ENCODE assay signal across 8 cellular contexts in genomic region chrX:74015379-74016019, GRCh38.
DNase-seq lines count a peak whose midpoint lies in the region; ATAC-seq and TF ChIP-seq lines count a peak whose summit lies in the region.

No MANE protein-coding gene starts in this region.

- CTCF ChIA-PET in activated CD4-positive, alpha-beta memory T cell treated with anti-CD3 and anti-CD28 coated beads for 36 hours (lab: Charles Lee) = interaction anchor here (1.9 to 2.9 kb wide), 2 partner anchors 156 to 160 kb away, joined by 12 to 58 read pairs; partner anchors contain the start of gene XIST

- no peaks in the 10 kb centered on the region for H3K27me3 Mint-ChIP-seq in activated CD4-positive, alpha-beta memory T cell treated with anti-CD3 and anti-CD28 coated beads for 36 hours

- no peaks in the 10 kb centered on the region for H3K9me3 Mint-ChIP-seq in activated CD4-positive, alpha-beta memory T cell treated with anti-CD3 and anti-CD28 coated beads for 36 hours

- H3K4me3 Mint-ChIP-seq in activated CD4-positive, alpha-beta memory T cell treated with anti-CD3 and anti-CD28 coated beads for 36 hours = no peak overlapping the region

- H3K36me3 Mint-ChIP-seq in activated CD4-positive, alpha-beta memory T cell treated with anti-CD3 and anti-CD28 coated beads for 36 hours = no peaks in the 10 kb centered on the region

- ATAC-seq in GM19025 (IDR thresholded peaks at IDR 0.05; ENCODE audit: low read depth, unreplicated experiment) = peak; percentile 63
- ATAC-seq in HG03342 (IDR thresholded peaks at IDR 0.05; ENCODE audit: unreplicated experiment) = peak; percentile 85

- no peak overlapping the region for H3K4me3 ChIP-seq in AG10803 (ENCODE audit: low read length)

- no peak overlapping the region for H3K27ac Mint-ChIP-seq in activated CD4-positive, alpha-beta memory T cell treated with anti-CD3 and anti-CD28 coated beads for 36 hours

- DNase-seq in AG10803 (ENCODE audit: low read depth) = peak; percentile 57
- DNase-seq in NCI-H524 treated with DMSO at 0.1 percent for 48 hours (lab: John Stamatoyannopoulos, UW) = peak; percentile 23
- DNase-seq in activated CD4-positive, alpha-beta memory T cell treated with anti-CD3 and anti-CD28 coated beads for 36 hours = peak; percentile 60
- DNase-seq in effector CD8-positive, alpha-beta T cell (lab: John Stamatoyannopoulos, UW) = peak; percentile 31
- DNase-seq in midbrain (lab: John Stamatoyannopoulos, UW) = peak; percentile 79
- peak; percentile 4 for DNase-seq in stimulated activated CD8-positive, alpha-beta memory T cell treated with anti-CD3 and anti-CD28 coated beads, Interleukin-7, amount 100 ng/mL, for 24 hours (ENCODE audit: low read depth)

- POLR2A ChIA-PET in activated CD4-positive, alpha-beta memory T cell treated with anti-CD3 and anti-CD28 coated beads for 36 hours (lab: Charles Lee) = no interaction called here

- peak; percentile 68 for TF ChIP-seq CTCF in AG10803 (conservative IDR thresholded peaks at IDR 0.05; ENCODE audit: low read length)

- intact Hi-C loops in activated CD4-positive, alpha-beta memory T cell treated with anti-CD3 and anti-CD28 coated beads for 36 hours (cut with micrococcal nuclease) = loop anchor here (1.0 to 5.0 kb wide), 3 partner anchors 117 to 327 kb away; no protein-coding TSS in a partner anchor

- no peaks in the 10 kb centered on the region for H3K4me1 Mint-ChIP-seq in activated CD4-positive, alpha-beta memory T cell treated with anti-CD3 and anti-CD28 coated beads for 36 hours (ENCODE audit: low read depth)

Comparison
In these comparisons a context has a peak if more than half of its experiments do, and no peak if none do; other contexts are left out.
1. DNase-seq: peak in every context shown above with its lines; median percentile 79 in midbrain; 60 in activated CD4-positive, alpha-beta memory T cell treated with anti-CD3 and anti-CD28 coated beads for 36 hours; 57 in AG10803; 31 in effector CD8-positive, alpha-beta T cell; 23 in NCI-H524 treated with DMSO at 0.1 percent for 48 hours; 4 in stimulated activated CD8-positive, alpha-beta memory T cell treated with anti-CD3 and anti-CD28 coated beads, Interleukin-7, amount 100 ng/mL, for 24 hours.